ENCODE assay signal across 14 cellular contexts in the genomic region with DNA sequence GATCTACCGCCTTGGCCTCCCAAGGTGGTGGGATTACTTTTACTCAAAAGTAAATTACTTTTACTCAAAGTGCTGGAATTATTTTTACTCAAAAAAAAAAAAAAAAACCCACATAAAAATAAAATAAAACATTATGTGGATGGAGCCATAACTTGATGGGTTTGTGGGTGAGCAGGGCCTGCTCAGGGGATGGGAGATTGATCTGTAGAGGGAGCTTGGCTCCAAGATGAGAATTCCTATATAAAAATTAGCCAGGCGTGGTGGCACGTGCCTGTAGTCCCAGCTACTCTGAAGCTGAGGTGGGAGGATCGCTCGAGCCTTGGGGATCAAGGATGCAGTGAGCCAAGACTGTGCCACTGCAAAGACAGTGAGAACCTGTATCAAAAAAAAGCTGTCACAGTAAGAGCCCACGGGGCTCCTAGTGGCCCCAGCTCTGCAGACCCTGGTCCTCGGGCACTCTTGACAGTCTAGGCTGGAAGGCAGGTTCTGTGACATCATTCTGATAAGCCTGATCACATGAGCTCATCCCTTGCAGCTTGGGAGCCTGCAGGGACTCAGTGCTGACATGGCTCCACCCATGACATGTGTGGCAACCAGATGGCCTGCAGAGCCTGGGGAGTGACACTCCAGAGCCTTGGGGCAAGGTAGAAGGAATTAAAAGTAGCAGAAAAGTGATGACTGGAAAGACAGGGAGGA. TPM values are rescaled to one million over a fixed set of nuclear protein-coding genes. Genes with fewer than 3 reads are reported as not detected.
DNase-seq lines count a peak whose midpoint lies in the region; ATAC-seq and TF ChIP-seq lines count a peak whose summit lies in the region.
"Had no signal": no experiment of that assay in that cellular context is flagged by ENCODE, and none has a peak within 500 bp of the region (broad histone marks: within the 10 kb centered on the region; RNA-seq: fewer than 3 reads in every experiment).

No MANE protein-coding gene starts in this region.

- in situ Hi-C loops in SK-MEL-5 (cut with HindIII; ENCODE audit: low pct_unique_long_range_greater_than_20kb, low sequenced_read_pairs), result no loop called here

- H3K27me3 Mint-ChIP-seq in activated CD8-positive, alpha-beta T cell treated with anti-CD3 and anti-CD28 coated beads, Interleukin-2, amount 10 ng/mL, durations not matched to agents 7 days and 5 days (ENCODE audit: low read depth), result no peaks in the 10 kb centered on the region
- H3K27me3 Mint-ChIP-seq: central memory CD8-positive, alpha-beta T cell; naive B cell had no signal

- peaks cover 0 to 8% (median 3%) of the 10 kb centered on the region in 3 donors for H3K4me1 ChIP-seq in gastroesophageal sphincter

- H3K27ac Mint-ChIP-seq in activated CD8-positive, alpha-beta T cell treated with anti-CD3 and anti-CD28 coated beads, Interleukin-2, amount 10 ng/mL, durations not matched to agents 7 days and 5 days, result no peak overlapping the region
- H3K27ac Mint-ChIP-seq: activated T-cell treated with anti-CD3 and anti-CD28 coated beads, Interleukin-2, amount 50 U/mL, for 72 hours had no signal

- no peak overlapping the region for H3K4me3 ChIP-seq in HL-60 (replicated peaks; ENCODE audit: insufficient read depth, low read length)
- H3K4me3 ChIP-seq in gastroesophageal sphincter, result no peak overlapping the region

- no peak for TF ChIP-seq CTCF in HL-60 (IDR thresholded peaks at IDR 0.05; ENCODE audit: insufficient read depth, low read length)
- TF ChIP-seq CTCF in gastroesophageal sphincter (IDR thresholded peaks at IDR 0.05), result no peak

- peak; percentile 39 for ATAC-seq in gastroesophageal sphincter
- ATAC-seq in activated CD8-positive, alpha-beta T cell treated with anti-CD3 and anti-CD28 coated beads, Interleukin-2, amount 10 ng/mL, durations not matched to agents 7 days and 5 days, result no peak
- ATAC-seq in GM19467 (IDR thresholded peaks at IDR 0.05; ENCODE audit: unreplicated experiment), result no peak

- H3K9me3 ChIP-seq in gastroesophageal sphincter, result no peaks in the 10 kb centered on the region

- CTCF ChIA-PET in activated CD8-positive, alpha-beta T cell treated with anti-CD3 and anti-CD28 coated beads, Interleukin-2, amount 10 ng/mL, durations not matched to agents 7 days and 5 days (lab: Charles Lee), result interaction anchor here (0.8 to 1.6 kb wide), 3 partner anchors 15 to 60 kb away, joined by 3 to 5 read pairs (median 5); no protein-coding TSS in a partner anchor

- POLR2A ChIA-PET in activated CD8-positive, alpha-beta T cell treated with anti-CD3 and anti-CD28 coated beads, Interleukin-2, amount 10 ng/mL, durations not matched to agents 7 days and 5 days (lab: Charles Lee), result interaction anchor here (0.6 kb wide), 1 partner anchor 87 kb away, joined by 3 read pairs; no protein-coding TSS in a partner anchor

- no peak for TF ChIP-seq EP300 in gastroesophageal sphincter (IDR thresholded peaks at IDR 0.05)

- no peak for TF ChIP-seq POLR2A in gastroesophageal sphincter (IDR thresholded peaks at IDR 0.05)

- H3K27me3 ChIP-seq in HL-60 (ENCODE audit: insufficient read depth, poor library complexity, severe bottlenecking) (no peaks in the 10 kb centered on the region), gastroesophageal sphincter (no peaks in the 10 kb centered on the region)

- peaks cover 4% of the 10 kb centered on the region for H3K36me3 Mint-ChIP-seq in activated CD8-positive, alpha-beta T cell treated with anti-CD3 and anti-CD28 coated beads, Interleukin-2, amount 10 ng/mL, durations not matched to agents 7 days and 5 days (ENCODE audit: low read depth)
- H3K36me3 Mint-ChIP-seq: naive B cell had no signal

- no peak overlapping the region for H3K4me3 Mint-ChIP-seq in activated CD8-positive, alpha-beta T cell treated with anti-CD3 and anti-CD28 coated beads, Interleukin-2, amount 10 ng/mL, durations not matched to agents 7 days and 5 days
- H3K4me3 Mint-ChIP-seq: activated T-cell treated with anti-CD3 and anti-CD28 coated beads, Interleukin-2, amount 50 U/mL, for 72 hours; central memory CD8-positive, alpha-beta T cell; naive B cell had no signal

- WGBS in gastroesophageal sphincter (ENCODE audit: low coverage in 1 of 2), 2 donors, result 50 to 78% methylated on average over 1 to 5 of the region's 7 CpGs

- peaks cover 0 to 65% of the 10 kb centered on the region in 2 donors for H3K36me3 ChIP-seq in gastroesophageal sphincter

- DNase-seq in AG08395 (ENCODE audit: low spot score), result peak; percentile 57
- peak; percentile 40 to 73 for DNase-seq in HL-60 (ENCODE audit: low read depth in 1 of 2, low spot score in 1 of 2)
- peak; percentile 18 for DNase-seq in SK-MEL-5 (ENCODE audit: low read depth, low spot score)
- DNase-seq in activated CD8-positive, alpha-beta T cell treated with anti-CD3 and anti-CD28 coated beads, Interleukin-2, amount 10 ng/mL, durations not matched to agents 7 days and 5 days, result no peak
- DNase-seq in CD1c-positive myeloid dendritic cell (ENCODE audit: extremely low spot score), result no peak
- DNase-seq in cortex of kidney (lab: John Stamatoyannopoulos, UW), result no peak
- DNase-seq: activated T-cell treated with anti-CD3 and anti-CD28 coated beads, Interleukin-2, amount 50 U/mL, for 72 hours; hippocampal formation; KG1; naive B cell; stimulated activated naive CD8-positive, alpha-beta T cell treated with anti-CD3 and anti-CD28 coated beads, Interleukin-15, Interleukin-2, amounts not matched to agents 100 U/mL and 50 U/mL, for 24 hours had no signal

- H3K27ac ChIP-seq in HL-60 (replicated peaks) (no peak overlapping the region), gastroesophageal sphincter (no peak overlapping the region)

- no peaks in the 10 kb centered on the region for H3K9me3 Mint-ChIP-seq in activated CD8-positive, alpha-beta T cell treated with anti-CD3 and anti-CD28 coated beads, Interleukin-2, amount 10 ng/mL, durations not matched to agents 7 days and 5 days (ENCODE audit: insufficient read depth)
- H3K9me3 Mint-ChIP-seq: activated T-cell treated with anti-CD3 and anti-CD28 coated beads, Interleukin-2, amount 50 U/mL, for 72 hours; central memory CD8-positive, alpha-beta T cell; naive B cell had no signal

- H3K4me1 Mint-ChIP-seq in activated CD8-positive, alpha-beta T cell treated with anti-CD3 and anti-CD28 coated beads, Interleukin-2, amount 10 ng/mL, durations not matched to agents 7 days and 5 days (ENCODE audit: low read depth), result peaks cover 11% of the 10 kb centered on the region

RNA-seq across cellular contexts. Expression of a gene that starts 42.5 kb away (rescaled TPM):
- 13.7 and 18.5 TPM in 2 replicates for total RNA-seq in SK-MEL-5 (2014; rRNA removed; shearing (Covaris generic))
- 30.4 and 30.5 TPM in 2 replicates for polyA plus RNA-seq in SK-MEL-5 (2015; cell fraction: cytosol; rRNA removed)
- polyA plus RNA-seq in SK-MEL-5 (2015; cell fraction: nucleus; rRNA removed), result 8.6 and 9.6 TPM in 2 replicates
- 10 to 100 TPM; 17.6 to 35.6 (median 24.8) TPM for total RNA-seq in gastroesophageal sphincter
- total RNA-seq in activated CD8-positive, alpha-beta T cell treated with anti-CD3 and anti-CD28 coated beads, Interleukin-2, amount 10 ng/mL, durations not matched to agents 7 days and 5 days, result 10 to 100 TPM; 34.1 to 39.0 TPM

RNA-seq across cellular contexts. Expression of a gene that starts 49.7 kb away (rescaled TPM):
- total RNA-seq in SK-MEL-5 (2014; rRNA removed; shearing (Covaris generic)), result 51.5 and 59.3 TPM in 2 replicates
- 45.8 and 51.5 TPM in 2 replicates for polyA plus RNA-seq in SK-MEL-5 (2015; cell fraction: cytosol; rRNA removed)
- polyA plus RNA-seq in SK-MEL-5 (2015; cell fraction: nucleus; rRNA removed), result 23.3 and 36.0 TPM in 2 replicates
- 10 to 100 TPM; 44.4 to 63.3 (median 50.7) TPM for total RNA-seq in gastroesophageal sphincter
- total RNA-seq in activated CD8-positive, alpha-beta T cell treated with anti-CD3 and anti-CD28 coated beads, Interleukin-2, amount 10 ng/mL, durations not matched to agents 7 days and 5 days, result 10 to 100 TPM; 38.1 to 38.7 TPM

RNA-seq across cellular contexts. Expression of a gene that starts 58.0 kb away (rescaled TPM):
- 8.4 and 10.5 TPM in 2 replicates for total RNA-seq in SK-MEL-5 (2014; rRNA removed; shearing (Covaris generic))
- 8.9 and 9.6 TPM in 2 replicates for polyA plus RNA-seq in SK-MEL-5 (2015; cell fraction: cytosol; rRNA removed)
- polyA plus RNA-seq in SK-MEL-5 (2015; cell fraction: nucleus; rRNA removed), result 53.8 and 63.2 TPM in 2 replicates
- total RNA-seq in gastroesophageal sphincter, result 10 to 100 TPM in 3 of 4 donors, 1 to 10 TPM in 1; 6.9 to 21.8 (median 12.4) TPM
- 10 to 100 TPM; 17.3 to 18.8 TPM for total RNA-seq in activated CD8-positive, alpha-beta T cell treated with anti-CD3 and anti-CD28 coated beads, Interleukin-2, amount 10 ng/mL, durations not matched to agents 7 days and 5 days

Comparison
In these comparisons a context has a peak if more than half of its experiments do, and no peak if none do; other contexts are left out.
1. DNase-seq: peak in AG08395 (single experiment), HL-60 (2 of 2) and SK-MEL-5 (single experiment); none in activated CD8-positive, alpha-beta T cell treated with anti-CD3 and anti-CD28 coated beads, Interleukin-2, amount 10 ng/mL, durations not matched to agents 7 days and 5 days (single experiment), CD1c-positive myeloid dendritic cell (single experiment) and cortex of kidney (single experiment).